ENCODE assay signal across 9 cellular contexts in genomic region chr19:49814010-49814409, GRCh38. TPM values are rescaled to one million over a fixed set of nuclear protein-coding genes. Genes with fewer than 3 reads are reported as not detected.
DNase-seq lines count a peak whose midpoint lies in the region; ATAC-seq and TF ChIP-seq lines count a peak whose summit lies in the region.
"Had no signal": no experiment of that assay in that cellular context is flagged by ENCODE, and none has a peak within 500 bp of the region (broad histone marks: within the 10 kb centered on the region; RNA-seq: fewer than 3 reads in every experiment).

No MANE protein-coding gene starts in this region.

- peaks cover 30% of the 10 kb centered on the region for H3K4me1 Mint-ChIP-seq in activated CD4-positive, alpha-beta T cell treated with anti-CD3 and anti-CD28 coated beads for 36 hours
- H3K4me1 Mint-ChIP-seq in activated CD4-positive, alpha-beta memory T cell treated with anti-CD3 and anti-CD28 coated beads, Interleukin-2, amount 10 ng/mL, durations not matched to agents 7 days and 5 days, result peaks cover 41% of the 10 kb centered on the region
- peaks cover 4% of the 10 kb centered on the region for H3K4me1 Mint-ChIP-seq in glutamatergic neuron (ENCODE audit: low read depth, unreplicated experiment)

- H3K27me3 Mint-ChIP-seq in activated CD4-positive, alpha-beta T cell treated with anti-CD3 and anti-CD28 coated beads for 36 hours, result no peaks in the 10 kb centered on the region
- no peaks in the 10 kb centered on the region for H3K27me3 Mint-ChIP-seq in activated CD4-positive, alpha-beta memory T cell treated with anti-CD3 and anti-CD28 coated beads, Interleukin-2, amount 10 ng/mL, durations not matched to agents 7 days and 5 days
- H3K27me3 Mint-ChIP-seq in glutamatergic neuron (ENCODE audit: unreplicated experiment), result peaks cover 9% of the 10 kb centered on the region

- no peaks in the 10 kb centered on the region for H3K9me3 Mint-ChIP-seq in activated CD4-positive, alpha-beta T cell treated with anti-CD3 and anti-CD28 coated beads for 36 hours (ENCODE audit: low read depth)
- H3K9me3 Mint-ChIP-seq in activated CD4-positive, alpha-beta memory T cell treated with anti-CD3 and anti-CD28 coated beads, Interleukin-2, amount 10 ng/mL, durations not matched to agents 7 days and 5 days, result no peaks in the 10 kb centered on the region
- peaks cover 5% of the 10 kb centered on the region for H3K9me3 Mint-ChIP-seq in glutamatergic neuron (ENCODE audit: unreplicated experiment)

- H3K36me3 Mint-ChIP-seq in activated CD4-positive, alpha-beta T cell treated with anti-CD3 and anti-CD28 coated beads for 36 hours (ENCODE audit: low read depth), result no peaks in the 10 kb centered on the region
- H3K36me3 Mint-ChIP-seq in activated CD4-positive, alpha-beta memory T cell treated with anti-CD3 and anti-CD28 coated beads, Interleukin-2, amount 10 ng/mL, durations not matched to agents 7 days and 5 days (ENCODE audit: low read depth), result peaks cover 3% of the 10 kb centered on the region
- H3K36me3 Mint-ChIP-seq in glutamatergic neuron (ENCODE audit: unreplicated experiment), result no peaks in the 10 kb centered on the region

- no peaks in the 10 kb centered on the region for H3K27me3 ChIP-seq in subcutaneous abdominal adipose tissue (ENCODE audit: control insufficient read depth in 5 of 5, insufficient read depth in 4 of 5, low read length in 5 of 5)

- peak overlapping the region in 4 of 5 donors; percentile 92 to 99 (median 98) for H3K4me3 ChIP-seq in subcutaneous abdominal adipose tissue (ENCODE audit: low read depth in 1 of 5, low read length in 5 of 5)

- POLR2A ChIA-PET in activated CD4-positive, alpha-beta T cell treated with anti-CD3 and anti-CD28 coated beads for 36 hours (lab: Charles Lee), result interaction anchor here (1.2 kb wide), 1 partner anchor 174 kb away, joined by 3 read pairs; the partner anchor contains the start of gene RRAS
- POLR2A ChIA-PET in activated CD4-positive, alpha-beta memory T cell treated with anti-CD3 and anti-CD28 coated beads, Interleukin-2, amount 10 ng/mL, durations not matched to agents 7 days and 5 days (lab: Charles Lee), result interaction anchor here (1.1 to 2.0 kb wide), 10 partner anchors 37 to 223 kb away, joined by 3 to 17 read pairs (median 5); partner anchors contain the start of genes AKT1S1, ATF5, NUP62 and PRR12

- peak overlapping the region; percentile 77 for H3K4me3 Mint-ChIP-seq in activated CD4-positive, alpha-beta T cell treated with anti-CD3 and anti-CD28 coated beads for 36 hours
- H3K4me3 Mint-ChIP-seq in activated CD4-positive, alpha-beta memory T cell treated with anti-CD3 and anti-CD28 coated beads, Interleukin-2, amount 10 ng/mL, durations not matched to agents 7 days and 5 days, result peak overlapping the region; percentile 87
- H3K4me3 Mint-ChIP-seq in glutamatergic neuron (ENCODE audit: unreplicated experiment), result peak overlapping the region; percentile 93

- H3K27ac Mint-ChIP-seq in activated CD4-positive, alpha-beta T cell treated with anti-CD3 and anti-CD28 coated beads for 36 hours, result peak overlapping the region; percentile 69
- H3K27ac Mint-ChIP-seq in activated CD4-positive, alpha-beta memory T cell treated with anti-CD3 and anti-CD28 coated beads, Interleukin-2, amount 10 ng/mL, durations not matched to agents 7 days and 5 days, result no peak overlapping the region
- peak overlapping the region; percentile 97 for H3K27ac Mint-ChIP-seq in glutamatergic neuron (ENCODE audit: unreplicated experiment)

- H3K36me3 ChIP-seq in subcutaneous abdominal adipose tissue (ENCODE audit: control insufficient read depth in 5 of 5, insufficient read depth in 5 of 5, low read length in 5 of 5), result no peaks in the 10 kb centered on the region

- CTCF ChIA-PET in activated CD4-positive, alpha-beta T cell treated with anti-CD3 and anti-CD28 coated beads for 36 hours (lab: Charles Lee), result interaction anchor here (0.6 to 1.1 kb wide), 2 partner anchors 55 to 318 kb away, joined by 3 read pairs; partner anchors contain the start of gene RPS11
- CTCF ChIA-PET in activated CD4-positive, alpha-beta memory T cell treated with anti-CD3 and anti-CD28 coated beads, Interleukin-2, amount 10 ng/mL, durations not matched to agents 7 days and 5 days (lab: Charles Lee), result no interaction called here

- no peak overlapping the region for H3K9ac ChIP-seq in subcutaneous abdominal adipose tissue (ENCODE audit: low read length in 5 of 5)

- H3K4me1 ChIP-seq in subcutaneous abdominal adipose tissue (ENCODE audit: control insufficient read depth in 5 of 5, insufficient read depth in 5 of 5, low read length in 5 of 5), result peaks cover 11 to 43% (median 40%) of the 10 kb centered on the region in 5 donors

- ATAC-seq in activated CD4-positive, alpha-beta T cell treated with anti-CD3 and anti-CD28 coated beads for 36 hours, result no peak
- no peak for ATAC-seq in GM19397 (IDR thresholded peaks at IDR 0.05; ENCODE audit: unreplicated experiment)

- H3K27ac ChIP-seq in subcutaneous abdominal adipose tissue (ENCODE audit: low read depth, low read length), result peak overlapping the region; percentile 79

- DNase-seq in activated CD4-positive, alpha-beta T cell treated with anti-CD3 and anti-CD28 coated beads for 36 hours, result no peak
- DNase-seq in activated CD4-positive, alpha-beta T cell treated with anti-CD3 and anti-CD28 coated beads for 48 hours, result no peak
- no peak for DNase-seq in activated CD4-positive, alpha-beta memory T cell treated with anti-CD3 and anti-CD28 coated beads, Interleukin-2, amount 10 ng/mL, durations not matched to agents 7 days and 5 days
- DNase-seq in glutamatergic neuron, result no peak
- DNase-seq in stimulated activated CD4-positive, alpha-beta T cell treated with anti-CD3 and anti-CD28 coated beads, Interleukin-12 subunit alpha, Interleukin-12 subunit beta, amount 100 ng/mL, for 4 hours, result no peak
- DNase-seq in 8988T, result no peak

- H3K9me3 ChIP-seq in subcutaneous abdominal adipose tissue (ENCODE audit: control insufficient read depth in 5 of 5, low read length in 5 of 5), result no peaks in the 10 kb centered on the region

- intact Hi-C loops in activated CD4-positive, alpha-beta T cell treated with anti-CD3 and anti-CD28 coated beads for 36 hours (cut with DNase I, micrococcal nuclease), result loop anchor here in 1 of 2 experiments (5.0 kb wide), 1 partner anchor 317 kb away; the partner anchor contains the start of gene RPS11

- no peak for TF ChIP-seq CTCF in glutamatergic neuron (IDR thresholded peaks at IDR 0.05; ENCODE audit: partially characterized antibody, unreplicated experiment)

RNA-seq across cellular contexts. Expression of gene FUZ, which starts 0.9 kb away (rescaled TPM):
- total RNA-seq in activated CD4-positive, alpha-beta T cell treated with anti-CD3 and anti-CD28 coated beads for 36 hours, result 10 to 100 TPM; 15.6 to 18.8 TPM
- 10 to 100 TPM; 13.7 to 13.9 TPM for total RNA-seq in activated CD4-positive, alpha-beta memory T cell treated with anti-CD3 and anti-CD28 coated beads, Interleukin-2, amount 10 ng/mL, durations not matched to agents 7 days and 5 days
- 13.6 TPM for total RNA-seq in glutamatergic neuron (ENCODE audit: unreplicated experiment)

RNA-seq across cellular contexts. Expression of gene MED25, which starts 4.1 kb away (rescaled TPM):
- total RNA-seq in activated CD4-positive, alpha-beta T cell treated with anti-CD3 and anti-CD28 coated beads for 36 hours, result 10 to 100 TPM; 39.6 to 49.9 TPM
- total RNA-seq in activated CD4-positive, alpha-beta memory T cell treated with anti-CD3 and anti-CD28 coated beads, Interleukin-2, amount 10 ng/mL, durations not matched to agents 7 days and 5 days, result 10 to 100 TPM; 65.3 to 67.9 TPM
- 51.0 TPM for total RNA-seq in glutamatergic neuron (ENCODE audit: unreplicated experiment)

RNA-seq across cellular contexts. Expression of gene PTOV1, which starts 36.9 kb away (rescaled TPM):
- total RNA-seq in activated CD4-positive, alpha-beta T cell treated with anti-CD3 and anti-CD28 coated beads for 36 hours, result 100 to 1,000 TPM in 1 of 2 experiments, 10 to 100 TPM in 1; 76.9 to 104 TPM
- total RNA-seq in activated CD4-positive, alpha-beta memory T cell treated with anti-CD3 and anti-CD28 coated beads, Interleukin-2, amount 10 ng/mL, durations not matched to agents 7 days and 5 days, result 10 to 100 TPM; 69.3 to 71.7 TPM
- total RNA-seq in glutamatergic neuron (ENCODE audit: unreplicated experiment), result 342 TPM

RNA-seq across cellular contexts. Expression of gene AP2A1, which starts 47.2 kb away (rescaled TPM):
- total RNA-seq in activated CD4-positive, alpha-beta T cell treated with anti-CD3 and anti-CD28 coated beads for 36 hours, result 100 to 1,000 TPM in 1 of 2 experiments, 10 to 100 TPM in 1; 79.4 to 102 TPM
- 10 to 100 TPM; 78.0 to 79.2 TPM for total RNA-seq in activated CD4-positive, alpha-beta memory T cell treated with anti-CD3 and anti-CD28 coated beads, Interleukin-2, amount 10 ng/mL, durations not matched to agents 7 days and 5 days
- total RNA-seq in glutamatergic neuron (ENCODE audit: unreplicated experiment), result 175 TPM

RNA-seq across cellular contexts. Expression of gene TSKS, which starts 50.9 kb away (rescaled TPM):
- total RNA-seq in activated CD4-positive, alpha-beta T cell treated with anti-CD3 and anti-CD28 coated beads for 36 hours, result 1 to 10 TPM; 1.9 to 2.1 TPM
- total RNA-seq in activated CD4-positive, alpha-beta memory T cell treated with anti-CD3 and anti-CD28 coated beads, Interleukin-2, amount 10 ng/mL, durations not matched to agents 7 days and 5 days, result under 1 TPM; 0.63 to 0.86 TPM
- total RNA-seq in glutamatergic neuron (ENCODE audit: unreplicated experiment), result not detected
- total RNA-seq: glomerular endothelial cell had no signal
